Comparison of ENCODE assay signal across 19 cellular contexts in genomic region chr20:13765868-13766416, GRCh38.
"Had no signal": no experiment of that assay in that cellular context is flagged by ENCODE, and none has a peak within 500 bp of the region (broad histone marks: within the 10 kb centered on the region; RNA-seq: fewer than 3 reads in every experiment).

No MANE protein-coding gene starts in this region.

- H3K4me3 Mint-ChIP-seq: natural killer cell treated with Interleukin-12 subunit alpha and Interleukin-12 subunit beta and Interleukin-15 and Interleukin-18, amount 100 ng/mL, for 72 hours; neural progenitor cell; stimulated activated effector memory CD8-positive, alpha-beta T cell treated with anti-CD3 and anti-CD28 coated beads, Interleukin-12 subunit alpha, Interleukin-12 subunit beta, amount 100 ng/mL, for 72 hours; type B pancreatic cell had no signal

- H2AFZ ChIP-seq: hepatocyte, neural progenitor cell had no signal

- DNase-seq: colonic mucosa; effector CD4-positive, alpha-beta T cell; foreskin melanocyte; head of caudate nucleus; kidney glomerular epithelial cell; midbrain; nucleus accumbens; ovary; stimulated activated CD4-positive, alpha-beta T cell treated with anti-CD3 and anti-CD28 coated beads, Interleukin-4, amount 100 ng/mL, for 1 hour; stimulated activated CD8-positive, alpha-beta memory T cell treated with anti-CD3 and anti-CD28 coated beads, Interleukin-4, amount 100 ng/mL, for 48 hours; stimulated activated naive CD8-positive, alpha-beta T cell treated with anti-CD3 and anti-CD28 coated beads, Interleukin-15, Interleukin-2, amounts not matched to agents 100 U/mL and 50 U/mL, for 24 hours; thyroid gland had no signal

- H3K4me1 Mint-ChIP-seq: neural progenitor cell; stimulated activated effector memory CD8-positive, alpha-beta T cell treated with anti-CD3 and anti-CD28 coated beads, Interleukin-12 subunit alpha, Interleukin-12 subunit beta, amount 100 ng/mL, for 72 hours had no signal

- H3K9me3 ChIP-seq: colonic mucosa, ovary, suprapubic skin, thyroid gland had no signal

- H3K4me3 ChIP-seq: colonic mucosa, hepatocyte, neural progenitor cell, ovary, right atrium auricular region, suprapubic skin, thyroid gland had no signal

- H3K27ac ChIP-seq: colonic mucosa, hepatocyte, neural progenitor cell, ovary, right atrium auricular region, suprapubic skin, thyroid gland had no signal

- H3K27me3 ChIP-seq: colonic mucosa, hepatocyte, neural progenitor cell, ovary, right atrium auricular region, suprapubic skin, thyroid gland had no signal

- H3K36me3 ChIP-seq: colonic mucosa, ovary had no signal

- H3K9ac ChIP-seq: neural progenitor cell had no signal

- H3K9me3 Mint-ChIP-seq: natural killer cell treated with Interleukin-12 subunit alpha and Interleukin-12 subunit beta and Interleukin-15 and Interleukin-18, amount 100 ng/mL, for 72 hours; type B pancreatic cell had no signal

- H3K79me2 ChIP-seq: hepatocyte had no signal

- H3K4me2 ChIP-seq: hepatocyte, neural progenitor cell had no signal

- H3K4me1 ChIP-seq: colonic mucosa, neural progenitor cell, right atrium auricular region, thyroid gland had no signal

- H3K27ac Mint-ChIP-seq: natural killer cell treated with Interleukin-12 subunit alpha and Interleukin-12 subunit beta and Interleukin-15 and Interleukin-18, amount 100 ng/mL, for 72 hours; neural progenitor cell; stimulated activated effector memory CD8-positive, alpha-beta T cell treated with anti-CD3 and anti-CD28 coated beads, Interleukin-12 subunit alpha, Interleukin-12 subunit beta, amount 100 ng/mL, for 72 hours; type B pancreatic cell had no signal

- ATAC-seq: natural killer cell treated with Interleukin-12 subunit alpha and Interleukin-12 subunit beta and Interleukin-15 and Interleukin-18, amount 100 ng/mL, for 72 hours; stimulated activated effector memory CD8-positive, alpha-beta T cell treated with anti-CD3 and anti-CD28 coated beads, Interleukin-12 subunit alpha, Interleukin-12 subunit beta, amount 100 ng/mL, for 72 hours; stimulated activated naive CD8-positive, alpha-beta T cell treated with anti-CD3 and anti-CD28 coated beads, Interleukin-15, Interleukin-2, amounts not matched to agents 100 U/mL and 50 U/mL, for 24 hours had no signal

- H3K27me3 Mint-ChIP-seq: natural killer cell treated with Interleukin-12 subunit alpha and Interleukin-12 subunit beta and Interleukin-15 and Interleukin-18, amount 100 ng/mL, for 72 hours; type B pancreatic cell had no signal
